Comparison of ENCODE assay signal across 8 cellular contexts in the genomic region with DNA sequence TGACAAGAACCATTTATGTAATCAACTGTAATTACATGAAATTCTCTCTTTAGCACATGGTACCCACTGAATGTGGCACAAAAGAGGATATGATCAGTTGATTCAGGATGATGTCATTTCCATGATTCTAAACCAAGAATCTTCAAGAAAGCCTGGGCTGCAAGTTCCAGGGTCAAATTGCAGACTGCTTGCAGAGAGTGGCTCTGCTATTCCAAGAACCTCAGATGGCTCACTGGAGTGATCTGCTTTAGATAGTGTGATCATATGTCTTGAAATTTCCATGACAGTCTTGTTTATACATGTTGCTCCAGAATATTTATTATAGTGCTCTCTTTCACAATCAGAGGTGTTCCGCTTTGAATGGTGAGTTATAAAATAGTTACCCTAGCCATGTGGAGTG.
A peak's percentile ranks its signal among the peaks of the same experiment; 100 is the strongest.
DNase-seq lines count a peak whose midpoint lies in the region; ATAC-seq and TF ChIP-seq lines count a peak whose summit lies in the region.

No MANE protein-coding gene starts in this region.

- no peak for TF ChIP-seq POLR2A in esophagus muscularis mucosa (IDR thresholded peaks at IDR 0.05; ENCODE audit: low read depth)

- no peak overlapping the region for H3K4me3 ChIP-seq in PC-3 (ENCODE audit: low read length)
- H3K4me3 ChIP-seq in osteoblast (ENCODE audit: insufficient read depth, low read length): no peak overlapping the region
- no peak overlapping the region for H3K4me3 ChIP-seq in esophagus muscularis mucosa

- peak; percentile 47 for DNase-seq in DMS79 treated with DMSO at 0.1 percent for 48 hours (lab: John Stamatoyannopoulos, UW)
- no peak for DNase-seq in DMS79 (lab: John Stamatoyannopoulos, UW)
- DNase-seq in PC-3: peak; percentile 66
- DNase-seq in osteoblast (ENCODE audit: insufficient read length, low spot score, missing footprints): peak; percentile 58
- DNase-seq in central memory CD4-positive, alpha-beta T cell: no peak
- DNase-seq in H9: no peak
- DNase-seq in esophagus muscularis mucosa (ENCODE audit: extremely low spot score): no peak

- H3K36me3 ChIP-seq in PC-3 (ENCODE audit: low read depth, low read length) (no peaks in the 10 kb centered on the region), osteoblast (ENCODE audit: insufficient read depth, low read length) (no peaks in the 10 kb centered on the region), esophagus muscularis mucosa (no peaks in the 10 kb centered on the region)

- H3K9ac ChIP-seq in PC-3 (ENCODE audit: low read length) (no peak overlapping the region), H9 (ENCODE audit: extremely low read depth, insufficient read length, low read length) (no peak overlapping the region)

- H3K79me1 ChIP-seq in H9 (ENCODE audit: insufficient read depth, low read depth, low read length, poor library complexity, severe bottlenecking): no peaks in the 10 kb centered on the region

- no peak overlapping the region for H3K4ac ChIP-seq in H9 (ENCODE audit: low read depth, low read length)

- no peak overlapping the region for H2BK15ac ChIP-seq in H9 (ENCODE audit: low read depth, low read length)

- TF ChIP-seq EP300 in esophagus muscularis mucosa (IDR thresholded peaks at IDR 0.05): no peak

- H3K18ac ChIP-seq in H9 (ENCODE audit: insufficient read length, low read depth, low read length): no peak overlapping the region

- no peaks in the 10 kb centered on the region for H3K9me2 ChIP-seq in PC-3 (replicated peaks; ENCODE audit: low read length)

- H4K8ac ChIP-seq in H9 (replicated peaks; ENCODE audit: insufficient read length, low read depth, low read length): no peak overlapping the region

- no peaks in the 10 kb centered on the region for H4K20me1 ChIP-seq in PC-3 (ENCODE audit: low read length)
- no peaks in the 10 kb centered on the region for H4K20me1 ChIP-seq in osteoblast (ENCODE audit: insufficient read depth, low read length)
- no peaks in the 10 kb centered on the region for H4K20me1 ChIP-seq in H9 (ENCODE audit: control insufficient read depth, insufficient read depth, insufficient read length)

- no peak overlapping the region for H3K4me3 Mint-ChIP-seq in H9

- intact Hi-C loops in PC-3 (cut with micrococcal nuclease): no loop called here
- intact Hi-C loops in esophagus muscularis mucosa (cut with DNase I): loop anchor here (2.0 kb wide), 1 partner anchor 58 kb away; no protein-coding TSS in a partner anchor

- no peaks in the 10 kb centered on the region for H3K9me3 Mint-ChIP-seq in H9

- no CpG with 5 or more reads among the region's 1 CpG for WGBS in H9 (ENCODE audit: extremely low coverage, insufficient read length, low lambda C conversion rate)
- WGBS in esophagus muscularis mucosa: 79% methylated on average over 1 of the region's 1 CpG

- no peak overlapping the region for H3K23ac ChIP-seq in H9 (ENCODE audit: insufficient read length, low read depth, low read length)

- H3T11ph ChIP-seq in H9 (ENCODE audit: low read length): no peak overlapping the region

- TF ChIP-seq CTCF in PC-3 (conservative IDR thresholded peaks at IDR 0.05; ENCODE audit: low read depth, low read length) (no peak), osteoblast (IDR thresholded peaks at IDR 0.05; ENCODE audit: extremely low read depth, low read depth, low read length) (no peak), H9 (conservative IDR thresholded peaks at IDR 0.05) (no peak), esophagus muscularis mucosa (IDR thresholded peaks at IDR 0.05) (no peak)

- peak overlapping the region; percentile 10; the same call in 1 of the 2 replicates for H2AFZ ChIP-seq in PC-3 (ENCODE audit: low read length)
- H2AFZ ChIP-seq in osteoblast (ENCODE audit: low read length): no peak overlapping the region
- H2AFZ ChIP-seq in H9 (ENCODE audit: low read length): no peak overlapping the region

- no peak overlapping the region for H3K56ac ChIP-seq in H9 (ENCODE audit: insufficient read length, low read depth, low read length)

- H3K23me2 ChIP-seq in H9 (ENCODE audit: insufficient read length, low read depth, low read length, poor library complexity, severe bottlenecking): no peaks in the 10 kb centered on the region

- no peak overlapping the region for H3K27ac ChIP-seq in PC-3 (ENCODE audit: low read length)
- peak overlapping the region; percentile 25 for H3K27ac ChIP-seq in osteoblast (ENCODE audit: low read depth, low read length)
- no peak overlapping the region for H3K27ac ChIP-seq in H9 (ENCODE audit: insufficient read length, low read depth, low read length)
- no peak overlapping the region for H3K27ac ChIP-seq in esophagus muscularis mucosa (replicated peaks in 1 of 4)

- H3K14ac ChIP-seq in H9 (ENCODE audit: insufficient read depth, low read length): no peak overlapping the region

- H3K79me2 ChIP-seq in PC-3 (ENCODE audit: low read length) (no peaks in the 10 kb centered on the region), osteoblast (ENCODE audit: insufficient read depth, low read length) (no peaks in the 10 kb centered on the region), H9 (ENCODE audit: insufficient read depth, low read length) (no peaks in the 10 kb centered on the region)

- no peak overlapping the region for H3K4me2 ChIP-seq in PC-3 (ENCODE audit: low read length)
- H3K4me2 ChIP-seq in osteoblast (ENCODE audit: insufficient read depth, low read length): no peak overlapping the region
- no peak overlapping the region for H3K4me2 ChIP-seq in H9 (ENCODE audit: insufficient read depth, insufficient read length, low read length)

- H3K27me3 ChIP-seq in PC-3 (ENCODE audit: low read length) (no peaks in the 10 kb centered on the region), osteoblast (ENCODE audit: insufficient read depth, low read length) (no peaks in the 10 kb centered on the region), H9 (ENCODE audit: insufficient read depth, low read length) (no peaks in the 10 kb centered on the region), esophagus muscularis mucosa (no peaks in the 10 kb centered on the region)

- no peaks in the 10 kb centered on the region for H3K36me3 Mint-ChIP-seq in H9 (ENCODE audit: insufficient read depth in 1 of 3, low read depth in 3 of 3)

- no peak overlapping the region for H2BK120ac ChIP-seq in H9 (ENCODE audit: low read depth, low read length, poor library complexity, severe bottlenecking)

- BruUV-seq in PC-3 (replicated peaks; lab: Mats Ljungman, UMichigan): no TSS peak

- ATAC-seq in HG02763 (IDR thresholded peaks at IDR 0.05; ENCODE audit: unreplicated experiment) (peak; percentile 45), PC-3 (peak; percentile 84)

- no peak overlapping the region for H2BK20ac ChIP-seq in H9 (ENCODE audit: low read depth, low read length, poor library complexity, severe bottlenecking)

- no peaks in the 10 kb centered on the region for H3K27me3 Mint-ChIP-seq in H9 (ENCODE audit: low read depth)

- H3K9me3 ChIP-seq in PC-3 (ENCODE audit: low read length) (no peaks in the 10 kb centered on the region), osteoblast (ENCODE audit: low read depth, low read length) (no peaks in the 10 kb centered on the region), H9 (ENCODE audit: control insufficient read depth, low read depth, low read length) (no peaks in the 10 kb centered on the region), esophagus muscularis mucosa (no peaks in the 10 kb centered on the region)

- no peaks in the 10 kb centered on the region for H3F3A ChIP-seq in PC-3 (ENCODE audit: low read length, unreplicated experiment)

- POLR2A ChIA-PET in PC-3 (lab: Charles Lee; ENCODE audit: unreplicated experiment): no interaction called here

- no peaks in the 10 kb centered on the region for H3K4me1 Mint-ChIP-seq in H9

- H2BK12ac ChIP-seq in H9 (ENCODE audit: insufficient read length, low read depth, low read length): no peak overlapping the region

- H4K5ac ChIP-seq in H9 (ENCODE audit: insufficient read length, low read depth, low read length): no peak overlapping the region

- H4K91ac ChIP-seq in H9 (ENCODE audit: insufficient read length, low read depth, low read length): no peak overlapping the region

- H2BK5ac ChIP-seq in H9 (ENCODE audit: insufficient read length, low read length): no peak overlapping the region

- no peak overlapping the region for H2AK5ac ChIP-seq in H9 (ENCODE audit: insufficient read length, low read length)

- CTCF ChIA-PET in PC-3 (lab: Charles Lee): no interaction called here

- H3K27ac Mint-ChIP-seq in H9: no peak overlapping the region

- peaks cover 11% of the 10 kb centered on the region for H3K4me1 ChIP-seq in PC-3 (ENCODE audit: insufficient read depth, low read length)
- peaks cover 22% of the 10 kb centered on the region for H3K4me1 ChIP-seq in osteoblast (ENCODE audit: insufficient read depth, low read length)
- no peaks in the 10 kb centered on the region for H3K4me1 ChIP-seq in H9 (ENCODE audit: insufficient read depth, low read length)
- peaks cover 1 to 21% (median 17%) of the 10 kb centered on the region in 4 donors for H3K4me1 ChIP-seq in esophagus muscularis mucosa

Comparison
In these comparisons a context has a peak if more than half of its experiments do, and no peak if none do; other contexts are left out.
1. DNase-seq: peak in DMS79 treated with DMSO at 0.1 percent for 48 hours (single experiment), PC-3 (single experiment) and osteoblast (single experiment); none in DMS79 (single experiment), central memory CD4-positive, alpha-beta T cell (single experiment), H9 (single experiment) and esophagus muscularis mucosa (single experiment).